In the genomic region with DNA sequence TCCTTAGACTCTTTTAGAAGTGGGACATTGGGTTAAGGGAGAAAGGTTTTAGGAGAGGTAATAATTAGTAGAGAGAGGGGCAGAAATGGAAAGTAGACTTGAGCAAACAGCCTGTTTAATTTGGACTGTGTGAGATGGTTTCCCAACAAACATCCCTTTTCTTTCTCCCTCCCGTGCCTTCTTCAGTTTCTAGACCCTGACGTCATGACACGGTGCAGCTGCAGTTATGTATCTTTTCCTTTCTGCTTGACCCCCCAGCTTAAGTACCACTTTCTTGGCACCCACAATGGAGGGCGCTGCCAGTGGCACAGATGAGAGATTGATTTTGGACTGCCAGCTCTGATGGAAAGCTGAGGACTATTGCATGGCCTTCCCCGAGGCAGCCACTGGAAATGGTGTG, we compare ENCODE assay signal across 18 cellular contexts.
DNase-seq lines count a peak whose midpoint lies in the region; ATAC-seq, FAIRE-seq and TF ChIP-seq lines count a peak whose summit lies in the region.
"Had no signal": no experiment of that assay in that cellular context is flagged by ENCODE, and none has a peak within 500 bp of the region (broad histone marks: within the 10 kb centered on the region; RNA-seq: fewer than 3 reads in every experiment).

No MANE protein-coding gene starts in this region.

- POLR2A ChIA-PET in PC-3 (lab: Charles Lee; ENCODE audit: unreplicated experiment) = no interaction called here

- CTCF ChIA-PET in mammary epithelial cell (lab: Charles Lee; ENCODE audit: low non-redundant PET) = no interaction called here
- CTCF ChIA-PET in PC-3 (lab: Charles Lee) = interaction anchor here (1.3 kb wide), 1 partner anchor 85 kb away, joined by 4 read pairs; no protein-coding TSS in a partner anchor

- H3K4me1 ChIP-seq in mammary epithelial cell (ENCODE audit: insufficient read depth, low read length) (peaks cover 51% of the 10 kb centered on the region), breast epithelium (no peaks in the 10 kb centered on the region), PC-3 (ENCODE audit: insufficient read depth, low read length) (peaks cover 30% of the 10 kb centered on the region), foreskin keratinocyte (peaks cover 29% of the 10 kb centered on the region), body of pancreas (no peaks in the 10 kb centered on the region)
- H3K4me1 ChIP-seq: A549 had no signal

- H3K27ac ChIP-seq in mammary epithelial cell (ENCODE audit: insufficient read depth, low read depth, low read length) (peak overlapping the region; percentile 88), breast epithelium (no peak overlapping the region), PC-3 (ENCODE audit: low read length) (peak overlapping the region; percentile 87), foreskin keratinocyte (peak overlapping the region; percentile 91), body of pancreas (no peak overlapping the region)
- H3K27ac ChIP-seq: 22Rv1; A549; BLaER1 treated with 17β-estradiol and CSF1 and Interleukin-3, amounts not matched to agents 10 nM and 100 nM had no signal

- H2AFZ ChIP-seq in mammary epithelial cell (ENCODE audit: low read depth, low read length) (peak overlapping the region; percentile 7), PC-3 (ENCODE audit: low read length) (no peak overlapping the region)

- H3K9me3 ChIP-seq in mammary epithelial cell (replicated peaks; ENCODE audit: insufficient read depth, low read length) (no peaks in the 10 kb centered on the region), breast epithelium (no peaks in the 10 kb centered on the region), PC-3 (ENCODE audit: low read length) (no peaks in the 10 kb centered on the region), body of pancreas (no peaks in the 10 kb centered on the region)
- H3K9me3 ChIP-seq: A549 had no signal

- no TSS peak for BruUV-seq in mammary epithelial cell (replicated peaks; lab: Mats Ljungman, UMichigan)
- no TSS peak for BruUV-seq in PC-3 (replicated peaks; lab: Mats Ljungman, UMichigan)

- dilution Hi-C loops in mammary epithelial cell (cut with HindIII; ENCODE audit: low sequenced_read_pairs) = no loop called here

- ATAC-seq in PC-3 (no peak), foreskin keratinocyte (no peak), body of pancreas (no peak)
- ATAC-seq: A549; CD8-positive, alpha-beta T cell; GM12878 had no signal

- H3F3A ChIP-seq in PC-3 (ENCODE audit: low read length, unreplicated experiment) = peaks cover 5% of the 10 kb centered on the region

- peak overlapping the region; percentile 48 for H3K9ac ChIP-seq in mammary epithelial cell (ENCODE audit: insufficient read depth, low read length)
- peak overlapping the region; percentile 11; the same call in 1 of the 2 replicates for H3K9ac ChIP-seq in PC-3 (ENCODE audit: low read length)
- H3K9ac ChIP-seq: BLaER1 treated with 17β-estradiol and CSF1 and Interleukin-3, amounts not matched to agents 10 nM and 100 nM had no signal

- in situ Hi-C loops in mammary epithelial cell (cut with MboI; ENCODE audit: low sequenced_read_pairs in 2 of 2) = no loop called here

- WGBS in mammary epithelial cell (ENCODE audit: low coverage, missing lambda C conversion rate) = 97% methylated on average over 5 of the region's 5 CpGs
- 74 to 86% methylated on average over 5 of the region's 5 CpGs for WGBS in body of pancreas, 2 donors

- H3K4me2 ChIP-seq in mammary epithelial cell (ENCODE audit: insufficient read depth, low read depth, low read length) = peak overlapping the region; percentile 28
- H3K4me2 ChIP-seq in PC-3 (ENCODE audit: low read length) = peak overlapping the region; percentile 60
- H3K4me2 ChIP-seq: A549 had no signal

- H4K20me1 ChIP-seq in mammary epithelial cell (ENCODE audit: insufficient read depth, low read length) (no peaks in the 10 kb centered on the region), PC-3 (ENCODE audit: low read length) (no peaks in the 10 kb centered on the region)
- H4K20me1 ChIP-seq: BLaER1 treated with 17β-estradiol and CSF1 and Interleukin-3, amounts not matched to agents 10 nM and 100 nM had no signal

- TF ChIP-seq POLR2A in breast epithelium (IDR thresholded peaks at IDR 0.05) = no peak
- no peak for TF ChIP-seq POLR2A in body of pancreas (IDR thresholded peaks at IDR 0.05)

- intact Hi-C loops in mammary epithelial cell (cut with micrococcal nuclease) (loop anchor here (1.0 to 5.0 kb wide), 3 partner anchors 18 to 163 kb away; a partner anchor contains a TSS), breast epithelium (cut with DNase I; ENCODE audit: low total_unique reads) (no loop called here), PC-3 (cut with micrococcal nuclease) (no loop called here), body of pancreas (cut with DNase I) (no loop called here)

- H3K27me3 ChIP-seq in mammary epithelial cell (ENCODE audit: insufficient read depth, low read length) (no peaks in the 10 kb centered on the region), breast epithelium (no peaks in the 10 kb centered on the region), PC-3 (ENCODE audit: low read length) (no peaks in the 10 kb centered on the region), foreskin keratinocyte (no peaks in the 10 kb centered on the region), body of pancreas (no peaks in the 10 kb centered on the region)
- H3K27me3 ChIP-seq: BLaER1 treated with 17β-estradiol and CSF1 and Interleukin-3, amounts not matched to agents 10 nM and 100 nM had no signal

- H3K4me3 ChIP-seq in mammary epithelial cell (replicated peaks in 1 of 3; ENCODE audit: insufficient read depth in 1 of 3, low read depth in 2 of 3, low read length in 3 of 3) (no peak overlapping the region), breast epithelium (no peak overlapping the region), PC-3 (ENCODE audit: low read length) (no peak overlapping the region), body of pancreas (no peak overlapping the region)
- H3K4me3 ChIP-seq: A549; BLaER1 treated with 17β-estradiol and CSF1 and Interleukin-3, amounts not matched to agents 10 nM and 100 nM; GM12878 had no signal

- H3K79me2 ChIP-seq in mammary epithelial cell (ENCODE audit: insufficient read depth, low read length) (no peaks in the 10 kb centered on the region), PC-3 (ENCODE audit: low read length) (no peaks in the 10 kb centered on the region)

- peak; percentile 20 for FAIRE-seq in urothelium cell line (lab: Jason Lieb, UNC)
- FAIRE-seq: A549, GM12878 had no signal

- no peaks in the 10 kb centered on the region for H3K36me3 ChIP-seq in mammary epithelial cell (ENCODE audit: insufficient read depth, low read length)
- H3K36me3 ChIP-seq in breast epithelium = no peaks in the 10 kb centered on the region
- H3K36me3 ChIP-seq in PC-3 (ENCODE audit: low read depth, low read length) = no peaks in the 10 kb centered on the region
- no peaks in the 10 kb centered on the region for H3K36me3 ChIP-seq in body of pancreas (replicated peaks in 1 of 2; ENCODE audit: insufficient read depth in 1 of 2, low read depth in 2 of 2)
- H3K36me3 ChIP-seq: BLaER1 treated with 17β-estradiol and CSF1 and Interleukin-3, amounts not matched to agents 10 nM and 100 nM had no signal

- no peak for DNase-seq in mammary epithelial cell
- DNase-seq in breast epithelium (ENCODE audit: low spot score in 2 of 2) = no peak
- no peak for DNase-seq in PC-3
- no peak for DNase-seq in foreskin keratinocyte
- no peak for DNase-seq in urothelium cell line (ENCODE audit: low spot score)
- no peak for DNase-seq in GM03348 (ENCODE audit: low spot score)
- DNase-seq in body of pancreas = no peak
- DNase-seq in AG08396 (ENCODE audit: low spot score) = no peak
- DNase-seq: Calu3; CD8-positive, alpha-beta T cell; DMS79 treated with DMSO at 0.1 percent for 48 hours; GF-D8; GOT3; H7 had no signal

- TF ChIP-seq CTCF in mammary epithelial cell (conservative IDR thresholded peaks at IDR 0.05 in 1 of 2, IDR thresholded peaks at IDR 0.05 in 1 of 2; ENCODE audit: extremely low read depth in 1 of 2, insufficient read depth in 1 of 2, low read depth in 1 of 2, low read length in 2 of 2) (no peak), breast epithelium (IDR thresholded peaks at IDR 0.05) (no peak), PC-3 (conservative IDR thresholded peaks at IDR 0.05; ENCODE audit: low read depth, low read length) (no peak), foreskin keratinocyte (conservative IDR thresholded peaks at IDR 0.05) (no peak), body of pancreas (IDR thresholded peaks at IDR 0.05) (no peak)

- H3K9me2 ChIP-seq in PC-3 (replicated peaks; ENCODE audit: low read length) = no peaks in the 10 kb centered on the region

Comparison
In these comparisons a context has a peak if more than half of its experiments do, and no peak if none do; other contexts are left out.
1. H3K27ac ChIP-seq: peak in mammary epithelial cell (single experiment), PC-3 (single experiment) and foreskin keratinocyte (single experiment); none in breast epithelium (0 of 2) and body of pancreas (0 of 4).